Comparison of ENCODE assay signal across 3 cellular contexts in the genomic region with DNA sequence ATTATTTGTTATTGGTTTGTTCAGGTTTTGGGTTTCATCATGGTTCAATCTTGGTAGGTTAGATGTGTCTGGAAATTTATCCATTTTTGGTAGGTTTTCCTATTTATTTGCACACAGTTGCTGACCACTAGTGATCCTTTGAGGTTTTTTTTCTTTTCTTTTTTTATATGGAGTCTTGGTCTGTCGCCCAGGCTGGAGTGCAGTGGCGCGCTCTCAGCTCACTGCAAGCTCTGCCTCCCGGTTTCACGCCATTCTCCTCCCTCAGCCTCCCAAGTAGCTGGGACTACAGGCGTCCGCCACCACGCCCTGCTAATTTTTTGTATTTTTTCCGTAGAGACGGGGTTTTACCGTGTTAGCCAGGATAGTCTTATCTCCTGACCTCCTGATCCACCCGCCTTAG. TPM values are rescaled to one million over a fixed set of nuclear protein-coding genes. Genes with fewer than 3 reads are reported as not detected.
"Had no signal": no experiment of that assay in that cellular context is flagged by ENCODE, and none has a peak within 500 bp of the region (broad histone marks: within the 10 kb centered on the region; RNA-seq: fewer than 3 reads in every experiment).

No MANE protein-coding gene starts in this region.

RNA-seq across cellular contexts. Expression of a gene that starts 20.1 kb away (rescaled TPM):
- total RNA-seq: LHCN-M2, M059J, NCI-H460 had no signal

RNA-seq across cellular contexts. Expression of a gene that starts 32.0 kb away (rescaled TPM):
- total RNA-seq: LHCN-M2, M059J had no signal
